ENCODE assay signal across 1 cellular context in genomic region chr17:42180922-42181850, GRCh38.
A peak's percentile ranks its signal among the peaks of the same experiment; 100 is the strongest.
TF ChIP-seq lines count a peak whose summit lies in the region.

Gene KCNH4 (minus strand): TSS chr17:42181142. CDS start chr17:42180945, 197 bp downstream.

TF ChIP-seq in WTC11, 78 proteins besides CTCF, POLR2A, EP300 and RAD21 (continued from another document and continues in another):
- TF ChIP-seq, protein P1, sequence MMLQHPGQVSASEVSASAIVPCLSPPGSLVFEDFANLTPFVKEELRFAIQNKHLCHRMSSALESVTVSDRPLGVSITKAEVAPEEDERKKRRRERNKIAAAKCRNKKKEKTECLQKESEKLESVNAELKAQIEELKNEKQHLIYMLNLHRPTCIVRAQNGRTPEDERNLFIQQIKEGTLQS (CRISPR knock-in tag; conservative IDR thresholded peaks at IDR 0.05), result no peak; the same call in 1 of the 2 replicates
- TF ChIP-seq NR1H2 (CRISPR knock-in tag; IDR thresholded peaks at IDR 0.05) (no peak), ERG (CRISPR knock-in tag; IDR thresholded peaks at IDR 0.05) (no peak), SP1 (CRISPR knock-in tag; conservative IDR thresholded peaks at IDR 0.05) (peak; percentile 79), ZNF263 (CRISPR knock-in tag; IDR thresholded peaks at IDR 0.05; ENCODE audit: low read depth) (no peak), TCF7 (CRISPR knock-in tag; IDR thresholded peaks at IDR 0.05; ENCODE audit: low read depth) (peak; percentile 26; the same call in 1 of the 2 replicates), ZMAT4 (CRISPR knock-in tag; IDR thresholded peaks at IDR 0.05) (no peak), HMGA2 (CRISPR knock-in tag; IDR thresholded peaks at IDR 0.05) (no peak), KAT7 (CRISPR knock-in tag; IDR thresholded peaks at IDR 0.05; ENCODE audit: borderline replicate concordance) (no peak), TEAD4 (CRISPR knock-in tag; IDR thresholded peaks at IDR 0.05) (no peak), MXD4 (CRISPR knock-in tag; IDR thresholded peaks at IDR 0.05; ENCODE audit: borderline replicate concordance) (no peak), STAT6 (CRISPR knock-in tag; conservative IDR thresholded peaks at IDR 0.05; ENCODE audit: low read depth) (no peak), MYBL2 (CRISPR knock-in tag; IDR thresholded peaks at IDR 0.05) (0 out of 2 replicates have a peak, but pooled peaks have one; percentile 45), NR2C2 (CRISPR knock-in tag; IDR thresholded peaks at IDR 0.05) (no peak), TEAD1 (CRISPR knock-in tag; IDR thresholded peaks at IDR 0.05) (no peak), SMAD3 (CRISPR knock-in tag; IDR thresholded peaks at IDR 0.05; ENCODE audit: borderline replicate concordance) (no peak), NR3C1 (CRISPR knock-in tag; conservative IDR thresholded peaks at IDR 0.05; ENCODE audit: low read depth) (no peak), PRDM15 (CRISPR knock-in tag; IDR thresholded peaks at IDR 0.05) (no peak), CREM (CRISPR knock-in tag; IDR thresholded peaks at IDR 0.05) (no peak), FOXJ3 (CRISPR knock-in tag; IDR thresholded peaks at IDR 0.05; ENCODE audit: borderline replicate concordance) (no peak), SOX15 (CRISPR knock-in tag; IDR thresholded peaks at IDR 0.05) (no peak), GTF2I (CRISPR knock-in tag; conservative IDR thresholded peaks at IDR 0.05) (no peak), CBFB (CRISPR knock-in tag; IDR thresholded peaks at IDR 0.05; ENCODE audit: low read depth) (no peak), GABPB1 (CRISPR knock-in tag; IDR thresholded peaks at IDR 0.05) (no peak)
- TF ChIP-seq, protein P2, sequence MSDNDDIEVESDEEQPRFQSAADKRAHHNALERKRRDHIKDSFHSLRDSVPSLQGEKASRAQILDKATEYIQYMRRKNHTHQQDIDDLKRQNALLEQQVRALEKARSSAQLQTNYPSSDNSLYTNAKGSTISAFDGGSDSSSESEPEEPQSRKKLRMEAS (CRISPR knock-in tag; IDR thresholded peaks at IDR 0.05), result peak; percentile 80
- TF ChIP-seq, protein P3, sequence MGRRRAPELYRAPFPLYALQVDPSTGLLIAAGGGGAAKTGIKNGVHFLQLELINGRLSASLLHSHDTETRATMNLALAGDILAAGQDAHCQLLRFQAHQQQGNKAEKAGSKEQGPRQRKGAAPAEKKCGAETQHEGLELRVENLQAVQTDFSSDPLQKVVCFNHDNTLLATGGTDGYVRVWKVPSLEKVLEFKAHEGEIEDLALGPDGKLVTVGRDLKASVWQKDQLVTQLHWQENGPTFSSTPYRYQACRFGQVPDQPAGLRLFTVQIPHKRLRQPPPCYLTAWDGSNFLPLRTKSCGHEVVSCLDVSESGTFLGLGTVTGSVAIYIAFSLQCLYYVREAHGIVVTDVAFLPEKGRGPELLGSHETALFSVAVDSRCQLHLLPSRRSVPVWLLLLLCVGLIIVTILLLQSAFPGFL (CRISPR knock-in tag; IDR thresholded peaks at IDR 0.05; ENCODE audit: borderline replicate concordance), result no peak
- TF ChIP-seq, protein P4, sequence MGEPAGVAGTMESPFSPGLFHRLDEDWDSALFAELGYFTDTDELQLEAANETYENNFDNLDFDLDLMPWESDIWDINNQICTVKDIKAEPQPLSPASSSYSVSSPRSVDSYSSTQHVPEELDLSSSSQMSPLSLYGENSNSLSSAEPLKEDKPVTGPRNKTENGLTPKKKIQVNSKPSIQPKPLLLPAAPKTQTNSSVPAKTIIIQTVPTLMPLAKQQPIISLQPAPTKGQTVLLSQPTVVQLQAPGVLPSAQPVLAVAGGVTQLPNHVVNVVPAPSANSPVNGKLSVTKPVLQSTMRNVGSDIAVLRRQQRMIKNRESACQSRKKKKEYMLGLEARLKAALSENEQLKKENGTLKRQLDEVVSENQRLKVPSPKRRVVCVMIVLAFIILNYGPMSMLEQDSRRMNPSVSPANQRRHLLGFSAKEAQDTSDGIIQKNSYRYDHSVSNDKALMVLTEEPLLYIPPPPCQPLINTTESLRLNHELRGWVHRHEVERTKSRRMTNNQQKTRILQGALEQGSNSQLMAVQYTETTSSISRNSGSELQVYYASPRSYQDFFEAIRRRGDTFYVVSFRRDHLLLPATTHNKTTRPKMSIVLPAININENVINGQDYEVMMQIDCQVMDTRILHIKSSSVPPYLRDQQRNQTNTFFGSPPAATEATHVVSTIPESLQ (CRISPR knock-in tag; IDR thresholded peaks at IDR 0.05), result no peak
- TF ChIP-seq, protein P5, sequence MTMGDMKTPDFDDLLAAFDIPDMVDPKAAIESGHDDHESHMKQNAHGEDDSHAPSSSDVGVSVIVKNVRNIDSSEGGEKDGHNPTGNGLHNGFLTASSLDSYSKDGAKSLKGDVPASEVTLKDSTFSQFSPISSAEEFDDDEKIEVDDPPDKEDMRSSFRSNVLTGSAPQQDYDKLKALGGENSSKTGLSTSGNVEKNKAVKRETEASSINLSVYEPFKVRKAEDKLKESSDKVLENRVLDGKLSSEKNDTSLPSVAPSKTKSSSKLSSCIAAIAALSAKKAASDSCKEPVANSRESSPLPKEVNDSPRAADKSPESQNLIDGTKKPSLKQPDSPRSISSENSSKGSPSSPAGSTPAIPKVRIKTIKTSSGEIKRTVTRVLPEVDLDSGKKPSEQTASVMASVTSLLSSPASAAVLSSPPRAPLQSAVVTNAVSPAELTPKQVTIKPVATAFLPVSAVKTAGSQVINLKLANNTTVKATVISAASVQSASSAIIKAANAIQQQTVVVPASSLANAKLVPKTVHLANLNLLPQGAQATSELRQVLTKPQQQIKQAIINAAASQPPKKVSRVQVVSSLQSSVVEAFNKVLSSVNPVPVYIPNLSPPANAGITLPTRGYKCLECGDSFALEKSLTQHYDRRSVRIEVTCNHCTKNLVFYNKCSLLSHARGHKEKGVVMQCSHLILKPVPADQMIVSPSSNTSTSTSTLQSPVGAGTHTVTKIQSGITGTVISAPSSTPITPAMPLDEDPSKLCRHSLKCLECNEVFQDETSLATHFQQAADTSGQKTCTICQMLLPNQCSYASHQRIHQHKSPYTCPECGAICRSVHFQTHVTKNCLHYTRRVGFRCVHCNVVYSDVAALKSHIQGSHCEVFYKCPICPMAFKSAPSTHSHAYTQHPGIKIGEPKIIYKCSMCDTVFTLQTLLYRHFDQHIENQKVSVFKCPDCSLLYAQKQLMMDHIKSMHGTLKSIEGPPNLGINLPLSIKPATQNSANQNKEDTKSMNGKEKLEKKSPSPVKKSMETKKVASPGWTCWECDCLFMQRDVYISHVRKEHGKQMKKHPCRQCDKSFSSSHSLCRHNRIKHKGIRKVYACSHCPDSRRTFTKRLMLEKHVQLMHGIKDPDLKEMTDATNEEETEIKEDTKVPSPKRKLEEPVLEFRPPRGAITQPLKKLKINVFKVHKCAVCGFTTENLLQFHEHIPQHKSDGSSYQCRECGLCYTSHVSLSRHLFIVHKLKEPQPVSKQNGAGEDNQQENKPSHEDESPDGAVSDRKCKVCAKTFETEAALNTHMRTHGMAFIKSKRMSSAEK (CRISPR knock-in tag; IDR thresholded peaks at IDR 0.05; ENCODE audit: borderline replicate concordance), result no peak
- TF ChIP-seq, protein P6, sequence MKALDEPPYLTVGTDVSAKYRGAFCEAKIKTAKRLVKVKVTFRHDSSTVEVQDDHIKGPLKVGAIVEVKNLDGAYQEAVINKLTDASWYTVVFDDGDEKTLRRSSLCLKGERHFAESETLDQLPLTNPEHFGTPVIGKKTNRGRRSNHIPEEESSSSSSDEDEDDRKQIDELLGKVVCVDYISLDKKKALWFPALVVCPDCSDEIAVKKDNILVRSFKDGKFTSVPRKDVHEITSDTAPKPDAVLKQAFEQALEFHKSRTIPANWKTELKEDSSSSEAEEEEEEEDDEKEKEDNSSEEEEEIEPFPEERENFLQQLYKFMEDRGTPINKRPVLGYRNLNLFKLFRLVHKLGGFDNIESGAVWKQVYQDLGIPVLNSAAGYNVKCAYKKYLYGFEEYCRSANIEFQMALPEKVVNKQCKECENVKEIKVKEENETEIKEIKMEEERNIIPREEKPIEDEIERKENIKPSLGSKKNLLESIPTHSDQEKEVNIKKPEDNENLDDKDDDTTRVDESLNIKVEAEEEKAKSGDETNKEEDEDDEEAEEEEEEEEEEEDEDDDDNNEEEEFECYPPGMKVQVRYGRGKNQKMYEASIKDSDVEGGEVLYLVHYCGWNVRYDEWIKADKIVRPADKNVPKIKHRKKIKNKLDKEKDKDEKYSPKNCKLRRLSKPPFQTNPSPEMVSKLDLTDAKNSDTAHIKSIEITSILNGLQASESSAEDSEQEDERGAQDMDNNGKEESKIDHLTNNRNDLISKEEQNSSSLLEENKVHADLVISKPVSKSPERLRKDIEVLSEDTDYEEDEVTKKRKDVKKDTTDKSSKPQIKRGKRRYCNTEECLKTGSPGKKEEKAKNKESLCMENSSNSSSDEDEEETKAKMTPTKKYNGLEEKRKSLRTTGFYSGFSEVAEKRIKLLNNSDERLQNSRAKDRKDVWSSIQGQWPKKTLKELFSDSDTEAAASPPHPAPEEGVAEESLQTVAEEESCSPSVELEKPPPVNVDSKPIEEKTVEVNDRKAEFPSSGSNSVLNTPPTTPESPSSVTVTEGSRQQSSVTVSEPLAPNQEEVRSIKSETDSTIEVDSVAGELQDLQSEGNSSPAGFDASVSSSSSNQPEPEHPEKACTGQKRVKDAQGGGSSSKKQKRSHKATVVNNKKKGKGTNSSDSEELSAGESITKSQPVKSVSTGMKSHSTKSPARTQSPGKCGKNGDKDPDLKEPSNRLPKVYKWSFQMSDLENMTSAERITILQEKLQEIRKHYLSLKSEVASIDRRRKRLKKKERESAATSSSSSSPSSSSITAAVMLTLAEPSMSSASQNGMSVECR (CRISPR knock-in tag; IDR thresholded peaks at IDR 0.05; ENCODE audit: borderline replicate concordance), result no peak
- TF ChIP-seq, protein P7, sequence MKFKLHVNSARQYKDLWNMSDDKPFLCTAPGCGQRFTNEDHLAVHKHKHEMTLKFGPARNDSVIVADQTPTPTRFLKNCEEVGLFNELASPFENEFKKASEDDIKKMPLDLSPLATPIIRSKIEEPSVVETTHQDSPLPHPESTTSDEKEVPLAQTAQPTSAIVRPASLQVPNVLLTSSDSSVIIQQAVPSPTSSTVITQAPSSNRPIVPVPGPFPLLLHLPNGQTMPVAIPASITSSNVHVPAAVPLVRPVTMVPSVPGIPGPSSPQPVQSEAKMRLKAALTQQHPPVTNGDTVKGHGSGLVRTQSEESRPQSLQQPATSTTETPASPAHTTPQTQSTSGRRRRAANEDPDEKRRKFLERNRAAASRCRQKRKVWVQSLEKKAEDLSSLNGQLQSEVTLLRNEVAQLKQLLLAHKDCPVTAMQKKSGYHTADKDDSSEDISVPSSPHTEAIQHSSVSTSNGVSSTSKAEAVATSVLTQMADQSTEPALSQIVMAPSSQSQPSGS (CRISPR knock-in tag; IDR thresholded peaks at IDR 0.05; ENCODE audit: borderline replicate concordance, low read depth), result no peak
- TF ChIP-seq, protein P8, sequence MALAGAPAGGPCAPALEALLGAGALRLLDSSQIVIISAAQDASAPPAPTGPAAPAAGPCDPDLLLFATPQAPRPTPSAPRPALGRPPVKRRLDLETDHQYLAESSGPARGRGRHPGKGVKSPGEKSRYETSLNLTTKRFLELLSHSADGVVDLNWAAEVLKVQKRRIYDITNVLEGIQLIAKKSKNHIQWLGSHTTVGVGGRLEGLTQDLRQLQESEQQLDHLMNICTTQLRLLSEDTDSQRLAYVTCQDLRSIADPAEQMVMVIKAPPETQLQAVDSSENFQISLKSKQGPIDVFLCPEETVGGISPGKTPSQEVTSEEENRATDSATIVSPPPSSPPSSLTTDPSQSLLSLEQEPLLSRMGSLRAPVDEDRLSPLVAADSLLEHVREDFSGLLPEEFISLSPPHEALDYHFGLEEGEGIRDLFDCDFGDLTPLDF (CRISPR knock-in tag; IDR thresholded peaks at IDR 0.05), result no peak
